In the genomic region with DNA sequence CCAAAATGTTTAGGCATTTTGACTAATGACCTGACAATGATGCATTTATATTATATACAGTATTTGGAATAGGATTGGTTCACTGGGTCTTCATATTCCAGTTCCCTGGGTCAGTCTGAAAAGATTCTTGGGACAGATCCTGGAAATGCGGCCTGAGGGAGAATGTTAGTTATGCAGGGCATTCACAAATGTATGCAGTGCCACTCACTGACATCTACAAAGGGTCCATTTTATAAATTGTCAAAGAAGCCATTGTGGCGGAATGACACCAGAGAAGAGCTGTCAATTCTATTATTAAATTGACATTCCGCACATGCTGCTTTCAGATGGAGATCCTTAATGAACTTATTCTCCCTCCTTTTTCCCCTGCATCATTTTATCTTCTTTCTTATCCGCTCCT, we compare ENCODE assay signal across 18 cellular contexts.
A peak's percentile ranks its signal among the peaks of the same experiment; 100 is the strongest.
DNase-seq lines count a peak whose midpoint lies in the region; ATAC-seq and TF ChIP-seq lines count a peak whose summit lies in the region.
"Had no signal": no experiment of that assay in that cellular context is flagged by ENCODE, and none has a peak within 500 bp of the region (broad histone marks: within the 10 kb centered on the region; RNA-seq: fewer than 3 reads in every experiment).

No MANE protein-coding gene starts in this region.

- 90 to 97% methylated on average over 4 of the region's 4 CpGs for WGBS in testis, 2 donors

- H3K4me3 ChIP-seq in SJSA1 (no peak overlapping the region), neural cell (ENCODE audit: low read length) (no peak overlapping the region), testis (no peak overlapping the region)
- H3K4me3 ChIP-seq: MG63, SJCRH30 had no signal

- no peaks in the 10 kb centered on the region for H3K36me3 ChIP-seq in SJSA1
- H3K36me3 ChIP-seq in neural cell (ENCODE audit: insufficient read depth, low read length), result no peaks in the 10 kb centered on the region
- no peaks in the 10 kb centered on the region for H3K36me3 ChIP-seq in testis (ENCODE audit: low read depth, missing control alignments)
- H3K36me3 ChIP-seq: MG63, SJCRH30 had no signal

- H3K4me1 ChIP-seq in SJSA1 (replicated peaks) (peaks cover 22% of the 10 kb centered on the region), testis (no peaks in the 10 kb centered on the region)
- H3K4me1 ChIP-seq: Caco-2 had no signal

- DNase-seq in DMS114 treated with DMSO at 0.1 percent for 48 hours (lab: John Stamatoyannopoulos, UW; ENCODE audit: unreplicated experiment), result peak; percentile 90
- DNase-seq in SJSA1 (ENCODE audit: low read depth in 1 of 2, low spot score in 2 of 2), result no peak
- peak; percentile 14 to 74 for DNase-seq in hippocampal formation (lab: John Stamatoyannopoulos, UW)
- DNase-seq in ACHN, result no peak
- DNase-seq in testis, result no peak
- no peak for DNase-seq in NCI-H748 treated with DMSO at 0.1 percent for 48 hours (lab: John Stamatoyannopoulos, UW)
- DNase-seq: Caco-2, DMS53, MG63, NCI-H1092 treated with DMSO at 0.1 percent for 48 hours, NCI-H1694 treated with DMSO at 0.1 percent for 48 hours, NCI-H446, NCI-H774, SJCRH30 had no signal

- peak overlapping the region; percentile 83 for H3K27ac ChIP-seq in SJSA1
- peak overlapping the region; percentile 4 for H3K27ac ChIP-seq in neural cell (ENCODE audit: low read length)
- H3K27ac ChIP-seq in testis, result no peak overlapping the region
- H3K27ac ChIP-seq: C4-2B had no signal

- H3K9me2 ChIP-seq in neural cell (ENCODE audit: insufficient read depth, low read length), result no peaks in the 10 kb centered on the region

- H3K27me3 ChIP-seq in SJSA1 (replicated peaks) (no peaks in the 10 kb centered on the region; the same call in 1 of the 2 replicates), neural cell (ENCODE audit: insufficient read depth, low read depth, low read length) (no peaks in the 10 kb centered on the region), testis (no peaks in the 10 kb centered on the region)
- H3K27me3 ChIP-seq: MG63, SJCRH30 had no signal

- no peaks in the 10 kb centered on the region for H3K9me3 ChIP-seq in SJSA1 (replicated peaks)
- H3K9me3 ChIP-seq in neural cell (ENCODE audit: low read length), result no peaks in the 10 kb centered on the region
- no peaks in the 10 kb centered on the region for H3K9me3 ChIP-seq in testis
- H3K9me3 ChIP-seq: Caco-2, MG63, SJCRH30 had no signal

- no peaks in the 10 kb centered on the region for H4K20me1 ChIP-seq in neural cell (ENCODE audit: insufficient read depth)

- H3F3A ChIP-seq in neural cell (ENCODE audit: insufficient read depth, low read length, poor library complexity, severe bottlenecking), result no peaks in the 10 kb centered on the region

- no peak for TF ChIP-seq CTCF in neural cell (IDR thresholded peaks at IDR 0.05; ENCODE audit: poor library complexity, severe bottlenecking)
- no peak for TF ChIP-seq CTCF in testis (IDR thresholded peaks at IDR 0.05)

- no peak overlapping the region for H3K9ac ChIP-seq in neural cell (ENCODE audit: low read length)

- no peak for TF ChIP-seq POLR2A in testis (IDR thresholded peaks at IDR 0.05)

- in situ Hi-C loops in ACHN (cut with HindIII; ENCODE audit: low pct_ligation_motif_present, low pct_unique_long_range_greater_than_20kb, low sequenced_read_pairs), result no loop called here

- H2AFZ ChIP-seq in neural cell (ENCODE audit: low read depth, low read length), result no peak overlapping the region

- H3K79me2 ChIP-seq in neural cell (replicated peaks; ENCODE audit: insufficient read depth, low read length), result no peaks in the 10 kb centered on the region

- TF ChIP-seq RAD21 in neural cell (conservative IDR thresholded peaks at IDR 0.05), result no peak

- intact Hi-C loops in testis (cut with DNase I; ENCODE audit: low total_unique reads), result no loop called here

- H3K4me2 ChIP-seq in neural cell (ENCODE audit: low read length), result peak overlapping the region; percentile 36

- no peak for ATAC-seq in GM21825 (IDR thresholded peaks at IDR 0.05; ENCODE audit: unreplicated experiment)
- ATAC-seq: HepG2 had no signal

- TF ChIP-seq EP300 in neural cell (conservative IDR thresholded peaks at IDR 0.05; ENCODE audit: poor library complexity, severe bottlenecking), result peak; percentile 72

TF ChIP-seq in neural cell, 6 proteins besides CTCF, POLR2A, EP300 and RAD21:
- TF ChIP-seq MXI1 (conservative IDR thresholded peaks at IDR 0.05; ENCODE audit: poor library complexity, severe bottlenecking), result no peak
- TF ChIP-seq, protein P1, sequence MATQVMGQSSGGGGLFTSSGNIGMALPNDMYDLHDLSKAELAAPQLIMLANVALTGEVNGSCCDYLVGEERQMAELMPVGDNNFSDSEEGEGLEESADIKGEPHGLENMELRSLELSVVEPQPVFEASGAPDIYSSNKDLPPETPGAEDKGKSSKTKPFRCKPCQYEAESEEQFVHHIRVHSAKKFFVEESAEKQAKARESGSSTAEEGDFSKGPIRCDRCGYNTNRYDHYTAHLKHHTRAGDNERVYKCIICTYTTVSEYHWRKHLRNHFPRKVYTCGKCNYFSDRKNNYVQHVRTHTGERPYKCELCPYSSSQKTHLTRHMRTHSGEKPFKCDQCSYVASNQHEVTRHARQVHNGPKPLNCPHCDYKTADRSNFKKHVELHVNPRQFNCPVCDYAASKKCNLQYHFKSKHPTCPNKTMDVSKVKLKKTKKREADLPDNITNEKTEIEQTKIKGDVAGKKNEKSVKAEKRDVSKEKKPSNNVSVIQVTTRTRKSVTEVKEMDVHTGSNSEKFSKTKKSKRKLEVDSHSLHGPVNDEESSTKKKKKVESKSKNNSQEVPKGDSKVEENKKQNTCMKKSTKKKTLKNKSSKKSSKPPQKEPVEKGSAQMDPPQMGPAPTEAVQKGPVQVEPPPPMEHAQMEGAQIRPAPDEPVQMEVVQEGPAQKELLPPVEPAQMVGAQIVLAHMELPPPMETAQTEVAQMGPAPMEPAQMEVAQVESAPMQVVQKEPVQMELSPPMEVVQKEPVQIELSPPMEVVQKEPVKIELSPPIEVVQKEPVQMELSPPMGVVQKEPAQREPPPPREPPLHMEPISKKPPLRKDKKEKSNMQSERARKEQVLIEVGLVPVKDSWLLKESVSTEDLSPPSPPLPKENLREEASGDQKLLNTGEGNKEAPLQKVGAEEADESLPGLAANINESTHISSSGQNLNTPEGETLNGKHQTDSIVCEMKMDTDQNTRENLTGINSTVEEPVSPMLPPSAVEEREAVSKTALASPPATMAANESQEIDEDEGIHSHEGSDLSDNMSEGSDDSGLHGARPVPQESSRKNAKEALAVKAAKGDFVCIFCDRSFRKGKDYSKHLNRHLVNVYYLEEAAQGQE (IDR thresholded peaks at IDR 0.05; ENCODE audit: borderline replicate concordance), result no peak
- no peak for TF ChIP-seq EZH2 (IDR thresholded peaks at IDR 0.05; ENCODE audit: borderline replicate concordance, insufficient read depth, low read length, poor library complexity, severe bottlenecking)
- TF ChIP-seq SMC3 (conservative IDR thresholded peaks at IDR 0.05; ENCODE audit: poor library complexity), result no peak
- no peak for TF ChIP-seq POLR2AphosphoS5 (IDR thresholded peaks at IDR 0.05)
- no peak for TF ChIP-seq TAF1 (IDR thresholded peaks at IDR 0.05; ENCODE audit: low read depth)
TF ChIP-seq in neural cell: peak in this region for 0.

Comparison
In these comparisons a context has a peak if more than half of its experiments do, and no peak if none do; other contexts are left out.
1. DNase-seq: peak in DMS114 treated with DMSO at 0.1 percent for 48 hours (single experiment) and hippocampal formation (2 of 2); none in SJSA1 (0 of 2), ACHN (single experiment), testis (single experiment) and NCI-H748 treated with DMSO at 0.1 percent for 48 hours (single experiment).
2. H3K27ac ChIP-seq: peak in SJSA1 (single experiment) and neural cell (single experiment); none in testis (0 of 2).